18 cellular contexts compared by ENCODE assay signal in the genomic region with DNA sequence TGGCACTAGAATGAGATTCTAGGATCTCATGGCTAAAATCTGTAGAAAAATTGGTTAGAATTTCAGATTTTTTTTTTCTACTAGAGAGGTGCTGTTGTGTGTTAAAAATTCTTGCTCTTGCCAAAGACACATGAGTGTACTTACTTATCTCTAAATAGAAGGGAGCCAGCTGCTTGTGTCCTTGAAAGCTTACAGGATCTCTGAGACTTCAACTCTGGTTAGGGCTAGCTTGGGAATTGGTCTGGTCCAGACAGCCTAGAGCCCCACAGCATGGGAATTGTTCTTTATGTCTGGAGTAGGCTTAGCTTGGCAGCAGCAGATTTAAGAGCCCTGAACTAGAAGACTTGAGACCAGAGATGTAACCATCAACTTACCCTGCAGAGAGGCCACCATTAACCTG. TPM values are rescaled to one million over a fixed set of nuclear protein-coding genes. Genes with fewer than 3 reads are reported as not detected.
DNase-seq lines count a peak whose midpoint lies in the region; ATAC-seq and TF ChIP-seq lines count a peak whose summit lies in the region.
"Had no signal": no experiment of that assay in that cellular context is flagged by ENCODE, and none has a peak within 500 bp of the region (broad histone marks: within the 10 kb centered on the region; RNA-seq: fewer than 3 reads in every experiment).

No MANE protein-coding gene starts in this region.

- H3K4me1 Mint-ChIP-seq in CD4-positive, CD25-positive, alpha-beta regulatory T cell, result peaks cover 24 to 38% (median 29%) of the 10 kb centered on the region in 4 donors
- H3K4me1 Mint-ChIP-seq in immature natural killer cell, result peaks cover 26 to 41% of the 10 kb centered on the region in 2 donors
- H3K4me1 Mint-ChIP-seq in stimulated activated effector memory CD8-positive, alpha-beta T cell treated with anti-CD3 and anti-CD28 coated beads, Interleukin-12 subunit alpha, Interleukin-12 subunit beta, amount 100 ng/mL, for 72 hours, result peaks cover 10% of the 10 kb centered on the region

- no peaks in the 10 kb centered on the region for H3K9me3 ChIP-seq in CD4-positive, CD25-positive, alpha-beta regulatory T cell (ENCODE audit: control insufficient read depth in 2 of 2, low read length in 2 of 2)
- H3K9me3 ChIP-seq in adrenal gland (replicated peaks in 1 of 3), result no peaks in the 10 kb centered on the region
- H3K9me3 ChIP-seq: colonic mucosa had no signal

- DNase-seq in CD4-positive, CD25-positive, alpha-beta regulatory T cell, result no peak
- DNase-seq in HCEC 1CT (peak; percentile 22), adrenal gland (peak in 6 of 7 donors; percentile 50 to 72 (median 64)), immature natural killer cell (no peak), iPS-NIHi7 (ENCODE audit: extremely low spot score) (no peak), retina (no peak)
- no peak for DNase-seq in stimulated activated effector memory CD8-positive, alpha-beta T cell treated with anti-CD3 and anti-CD28 coated beads, Interleukin-12 subunit alpha, Interleukin-12 subunit beta, amount 100 ng/mL, for 72 hours (ENCODE audit: low spot score in 2 of 2)
- DNase-seq: activated effector memory CD4-positive, alpha-beta T cell treated with anti-CD3 and anti-CD28 coated beads, Interleukin-2, amount 50 U/mL, for 16 hours; C1 segment of cervical spinal cord; colonic mucosa; foreskin keratinocyte; left colon; NCI-H1105; NCI-H526; SHP77; stimulated activated CD4-positive, alpha-beta T cell treated with anti-CD3 and anti-CD28 coated beads, Interleukin-1b, Interleukin-23, amount 100 ng/mL, for 48 hours; stimulated activated naive CD8-positive, alpha-beta T cell treated with anti-CD3 and anti-CD28 coated beads, Interleukin-15, amount 100 ng/mL, for 72 hours had no signal

- H3K27me3 Mint-ChIP-seq in CD4-positive, CD25-positive, alpha-beta regulatory T cell, result no peaks in the 10 kb centered on the region
- no peaks in the 10 kb centered on the region for H3K27me3 Mint-ChIP-seq in immature natural killer cell (ENCODE audit: low read depth in 3 of 3)
- H3K27me3 Mint-ChIP-seq: stimulated activated naive CD8-positive, alpha-beta T cell treated with anti-CD3 and anti-CD28 coated beads, Interleukin-15, amount 100 ng/mL, for 72 hours had no signal

- peaks cover under 1% of the 10 kb centered on the region for H3K4me1 ChIP-seq in CD4-positive, CD25-positive, alpha-beta regulatory T cell (ENCODE audit: control insufficient read depth, insufficient read depth, low read length, poor library complexity, severe bottlenecking)
- peaks cover 20 to 37% of the 10 kb centered on the region in 2 donors for H3K4me1 ChIP-seq in adrenal gland (replicated peaks in 1 of 2)

- H3K27ac Mint-ChIP-seq in CD4-positive, CD25-positive, alpha-beta regulatory T cell, result peak overlapping the region in 2 of 3 donors; percentile 38 to 74
- peak overlapping the region; percentile 12 to 80 (median 54) for H3K27ac Mint-ChIP-seq in immature natural killer cell
- no peak overlapping the region for H3K27ac Mint-ChIP-seq in stimulated activated effector memory CD8-positive, alpha-beta T cell treated with anti-CD3 and anti-CD28 coated beads, Interleukin-12 subunit alpha, Interleukin-12 subunit beta, amount 100 ng/mL, for 72 hours

- no peak overlapping the region for H3K27ac ChIP-seq in CD4-positive, CD25-positive, alpha-beta regulatory T cell (ENCODE audit: insufficient read depth, low read length, poor library complexity, severe bottlenecking)
- H3K27ac ChIP-seq in adrenal gland, result peak overlapping the region in 4 of 5 donors; percentile 58 to 71 (median 64)
- H3K27ac ChIP-seq: colonic mucosa, foreskin keratinocyte had no signal

- no peak for TF ChIP-seq CTCF in adrenal gland (IDR thresholded peaks at IDR 0.05)

- peaks cover 20% of the 10 kb centered on the region for H3K36me3 Mint-ChIP-seq in CD4-positive, CD25-positive, alpha-beta regulatory T cell
- peaks cover 0 to 6% (median 0%) of the 10 kb centered on the region in 3 donors for H3K36me3 Mint-ChIP-seq in immature natural killer cell
- peaks cover 35% of the 10 kb centered on the region for H3K36me3 Mint-ChIP-seq in stimulated activated effector memory CD8-positive, alpha-beta T cell treated with anti-CD3 and anti-CD28 coated beads, Interleukin-12 subunit alpha, Interleukin-12 subunit beta, amount 100 ng/mL, for 72 hours

- H3K9me3 Mint-ChIP-seq in CD4-positive, CD25-positive, alpha-beta regulatory T cell, result no peaks in the 10 kb centered on the region
- H3K9me3 Mint-ChIP-seq in immature natural killer cell, result no peaks in the 10 kb centered on the region
- no peaks in the 10 kb centered on the region for H3K9me3 Mint-ChIP-seq in stimulated activated effector memory CD8-positive, alpha-beta T cell treated with anti-CD3 and anti-CD28 coated beads, Interleukin-12 subunit alpha, Interleukin-12 subunit beta, amount 100 ng/mL, for 72 hours
- H3K9me3 Mint-ChIP-seq: stimulated activated naive CD8-positive, alpha-beta T cell treated with anti-CD3 and anti-CD28 coated beads, Interleukin-15, amount 100 ng/mL, for 72 hours had no signal

- no peak overlapping the region for H3K4me3 ChIP-seq in CD4-positive, CD25-positive, alpha-beta regulatory T cell (ENCODE audit: low read depth, low read length)
- H3K4me3 ChIP-seq in adrenal gland, result no peak overlapping the region
- H3K4me3 ChIP-seq: colonic mucosa had no signal

- no peak for ATAC-seq in CD4-positive, CD25-positive, alpha-beta regulatory T cell (ENCODE audit: low read depth in 2 of 2)
- ATAC-seq in GM18858 (IDR thresholded peaks at IDR 0.05; ENCODE audit: unreplicated experiment), result no peak
- ATAC-seq in stimulated activated effector memory CD8-positive, alpha-beta T cell treated with anti-CD3 and anti-CD28 coated beads, Interleukin-12 subunit alpha, Interleukin-12 subunit beta, amount 100 ng/mL, for 72 hours, result no peak
- ATAC-seq: foreskin keratinocyte; left colon; stimulated activated naive CD8-positive, alpha-beta T cell treated with anti-CD3 and anti-CD28 coated beads, Interleukin-15, amount 100 ng/mL, for 72 hours had no signal

- no peaks in the 10 kb centered on the region for H3K27me3 ChIP-seq in CD4-positive, CD25-positive, alpha-beta regulatory T cell (ENCODE audit: control insufficient read depth, insufficient read depth, low read length)
- no peaks in the 10 kb centered on the region for H3K27me3 ChIP-seq in adrenal gland
- H3K27me3 ChIP-seq: colonic mucosa, foreskin keratinocyte had no signal

- no peak overlapping the region for H3K4me3 Mint-ChIP-seq in CD4-positive, CD25-positive, alpha-beta regulatory T cell
- H3K4me3 Mint-ChIP-seq in immature natural killer cell, result no peak overlapping the region
- H3K4me3 Mint-ChIP-seq in stimulated activated effector memory CD8-positive, alpha-beta T cell treated with anti-CD3 and anti-CD28 coated beads, Interleukin-12 subunit alpha, Interleukin-12 subunit beta, amount 100 ng/mL, for 72 hours, result no peak overlapping the region

- TF ChIP-seq POLR2A in adrenal gland (IDR thresholded peaks at IDR 0.05), result no peak

- H3K36me3 ChIP-seq in CD4-positive, CD25-positive, alpha-beta regulatory T cell (ENCODE audit: control insufficient read depth, insufficient read depth, low read length), result peaks cover 6% of the 10 kb centered on the region
- no peaks in the 10 kb centered on the region for H3K36me3 ChIP-seq in adrenal gland (replicated peaks in 1 of 2)
- H3K36me3 ChIP-seq: colonic mucosa had no signal

- intact Hi-C loops in adrenal gland (cut with DNase I), result no loop called here

RNA-seq across cellular contexts. Expression of a gene that starts 37.3 kb away (rescaled TPM):
- 20.3 TPM for total RNA-seq in CD4-positive, CD25-positive, alpha-beta regulatory T cell
- 1 to 10 TPM; 5.0 to 6.4 (median 5.6) TPM for polyA plus RNA-seq in CD4-positive, CD25-positive, alpha-beta regulatory T cell
- 10 to 100 TPM; 25.2 to 48.4 (median 29.6) TPM for total RNA-seq in adrenal gland
- polyA plus RNA-seq in adrenal gland (10 to 100 TPM; 15.1 to 45.4 (median 20.7) TPM), immature natural killer cell (1 to 10 TPM in 2 of 3 donors, under 1 TPM in 1; 0.45 to 5.2 (median 3.7) TPM)

RNA-seq across cellular contexts. Expression of a gene that starts 47.4 kb away (rescaled TPM):
- total RNA-seq in CD4-positive, CD25-positive, alpha-beta regulatory T cell, result not detected
- polyA plus RNA-seq in CD4-positive, CD25-positive, alpha-beta regulatory T cell, result under 1 TPM; 0.16 to 0.45 (median 0.31) TPM
- 1 to 10 TPM in 3 of 8 donors, under 1 TPM in 1, not detected in 4; 0.61 to 4.0 (median 1.2) TPM for total RNA-seq in adrenal gland
- polyA plus RNA-seq in adrenal gland (under 1 TPM in 2 of 3 donors, not detected in 1; 0.59 to 0.71 TPM), immature natural killer cell (not detected)

Comparison
In these comparisons a context has a peak if more than half of its experiments do, and no peak if none do; other contexts are left out.
1. DNase-seq: peak in HCEC 1CT (single experiment) and adrenal gland (6 of 7); none in CD4-positive, CD25-positive, alpha-beta regulatory T cell (0 of 3), immature natural killer cell (0 of 3), iPS-NIHi7 (single experiment), retina (single experiment) and stimulated activated effector memory CD8-positive, alpha-beta T cell treated with anti-CD3 and anti-CD28 coated beads, Interleukin-12 subunit alpha, Interleukin-12 subunit beta, amount 100 ng/mL, for 72 hours (0 of 2).